ENCODE assay signal across 22 cellular contexts in genomic region chr1:20936621-20937020, GRCh38.
"Had no signal": no experiment of that assay in that cellular context is flagged by ENCODE, and none has a peak within 500 bp of the region (broad histone marks: within the 10 kb centered on the region; RNA-seq: fewer than 3 reads in every experiment).

No MANE protein-coding gene starts in this region.

- ATAC-seq: left colon had no signal

- H3K27ac ChIP-seq: prostate gland, thoracic aorta, upper lobe of left lung had no signal

- DNase-seq: activated CD4-positive, alpha-beta T cell treated with anti-CD3 and anti-CD28 coated beads, Interleukin-2, amount 50 U/mL, for 4 hours; activated CD8-positive, alpha-beta memory T cell treated with anti-CD3 and anti-CD28 coated beads, Interleukin-2, amount 50 U/mL, for 48 hours; activated effector memory CD4-positive, alpha-beta T cell treated with Interleukin-2 at 50 U/mL for 16 hours; activated naive CD4-positive, alpha-beta T cell treated with anti-CD3 and anti-CD28 coated beads for 36 hours; activated naive CD8-positive, alpha-beta T cell treated with anti-CD3 and anti-CD28 coated beads, Interleukin-2, amount 10 ng/mL, durations not matched to agents 7 days and 5 days; activated T-cell treated with anti-CD3 and anti-CD28 coated beads, Interleukin-2, amount 50 U/mL, for 48 hours; effector CD4-positive, alpha-beta T cell; hypothalamus; left colon; naive B cell; stimulated activated CD4-positive, alpha-beta T cell treated with anti-CD3 and anti-CD28 coated beads, Interleukin-4, amount 100 ng/mL, for 1 hour; stimulated activated naive CD4-positive, alpha-beta T cell; T1000; upper lobe of left lung had no signal

- H3K9me3 ChIP-seq: prostate gland, thoracic aorta, upper lobe of left lung had no signal

- H3K27me3 Mint-ChIP-seq: activated naive CD8-positive, alpha-beta T cell treated with anti-CD3 and anti-CD28 coated beads, Interleukin-2, amount 10 ng/mL, durations not matched to agents 7 days and 5 days; brain; dendritic cell treated with granulocyte-macrophage colony-stimulating factor and Interleukin-4, amounts not matched to agents 40 ng/mL and 50 ng/mL, for 4 days; memory B cell; naive B cell had no signal

- H3K27ac Mint-ChIP-seq: activated naive CD4-positive, alpha-beta T cell treated with anti-CD3 and anti-CD28 coated beads for 36 hours; activated naive CD8-positive, alpha-beta T cell treated with anti-CD3 and anti-CD28 coated beads, Interleukin-2, amount 10 ng/mL, durations not matched to agents 7 days and 5 days; brain; dendritic cell treated with granulocyte-macrophage colony-stimulating factor and Interleukin-4, amounts not matched to agents 40 ng/mL and 50 ng/mL, for 4 days; memory B cell; T-helper 1 cell treated with Interleukin-12 subunit alpha and Interleukin-12 subunit beta and Interleukin-4 antibody, amounts not matched to agents 30 μg/mL and 1 μg/mL, for 36 hours; WTC11 had no signal

- H3K4me1 ChIP-seq: prostate gland, upper lobe of left lung had no signal

- H3K4me3 Mint-ChIP-seq: activated naive CD4-positive, alpha-beta T cell treated with anti-CD3 and anti-CD28 coated beads for 36 hours; activated naive CD8-positive, alpha-beta T cell treated with anti-CD3 and anti-CD28 coated beads, Interleukin-2, amount 10 ng/mL, durations not matched to agents 7 days and 5 days; brain; dendritic cell treated with granulocyte-macrophage colony-stimulating factor and Interleukin-4, amounts not matched to agents 40 ng/mL and 50 ng/mL, for 4 days; memory B cell; naive B cell; neural crest cell; T-helper 1 cell treated with Interleukin-12 subunit alpha and Interleukin-12 subunit beta and Interleukin-4 antibody, amounts not matched to agents 30 μg/mL and 1 μg/mL, for 36 hours; WTC11 had no signal

- H3K36me3 ChIP-seq: prostate gland, thoracic aorta had no signal

- H3K9me3 Mint-ChIP-seq: activated naive CD8-positive, alpha-beta T cell treated with anti-CD3 and anti-CD28 coated beads, Interleukin-2, amount 10 ng/mL, durations not matched to agents 7 days and 5 days; brain; dendritic cell treated with granulocyte-macrophage colony-stimulating factor and Interleukin-4, amounts not matched to agents 40 ng/mL and 50 ng/mL, for 4 days; memory B cell; naive B cell; neural crest cell; T-helper 1 cell treated with Interleukin-12 subunit alpha and Interleukin-12 subunit beta and Interleukin-4 antibody, amounts not matched to agents 30 μg/mL and 1 μg/mL, for 36 hours; WTC11 had no signal

- H3K27me3 ChIP-seq: upper lobe of left lung had no signal

- H3K4me3 ChIP-seq: prostate gland, thoracic aorta, upper lobe of left lung had no signal
